Comparison of ENCODE assay signal across 8 cellular contexts in the genomic region with DNA sequence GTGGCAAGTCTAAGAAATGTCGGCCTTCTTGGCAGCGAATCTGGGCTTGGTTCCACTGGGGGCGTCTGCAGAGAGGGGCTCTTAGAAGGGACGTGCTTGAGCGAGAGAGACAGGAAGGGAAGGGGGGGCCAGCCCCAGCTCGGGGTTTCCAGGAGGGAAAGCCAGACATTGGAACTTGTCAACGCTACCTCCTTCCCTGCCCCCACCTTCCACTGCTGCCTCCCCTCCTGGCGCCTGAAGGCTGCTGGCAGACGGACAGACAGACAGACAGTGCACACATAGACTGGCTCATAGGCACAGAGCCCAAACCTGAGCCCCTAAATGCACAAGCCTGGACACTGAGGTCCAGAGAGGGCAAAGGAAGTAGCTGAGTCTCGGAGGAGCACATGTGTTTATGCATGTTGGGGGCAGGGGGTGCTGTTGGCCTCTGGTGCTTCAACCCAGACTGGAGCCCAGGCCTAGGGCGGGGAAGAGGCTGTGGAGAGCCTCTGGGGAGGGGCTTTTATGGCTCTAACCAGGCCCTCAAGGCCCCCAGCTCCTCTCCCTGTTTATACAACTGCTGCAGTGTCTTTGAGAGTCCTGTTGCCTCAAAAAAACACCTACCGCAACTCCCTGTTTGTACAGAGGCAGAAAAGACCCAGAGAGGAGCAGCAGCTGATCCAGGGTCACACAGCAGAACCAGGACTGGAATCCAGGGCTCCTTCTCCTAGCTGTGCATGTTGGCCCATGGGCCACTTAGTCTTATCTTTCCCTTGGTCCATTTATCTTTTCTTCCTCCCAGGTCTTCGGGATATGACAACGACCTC. TPM values are rescaled to one million over a fixed set of nuclear protein-coding genes. Genes with fewer than 3 reads are reported as not detected.
DNase-seq lines count a peak whose midpoint lies in the region; ATAC-seq and TF ChIP-seq lines count a peak whose summit lies in the region.

No MANE protein-coding gene starts in this region.

- H3K36me3 Mint-ChIP-seq in T-helper 1 cell treated with Interleukin-12 subunit alpha and Interleukin-12 subunit beta and Interleukin-4 antibody, amounts not matched to agents 30 μg/mL and 1 μg/mL, for 36 hours (ENCODE audit: low read depth) = peaks cover 2% of the 10 kb centered on the region
- H3K36me3 Mint-ChIP-seq in mesothelial cell of epicardium = no peaks in the 10 kb centered on the region

- ATAC-seq in GM18858 (IDR thresholded peaks at IDR 0.05; ENCODE audit: unreplicated experiment) = no peak

- no peak overlapping the region for H3K4me3 ChIP-seq in testis

- H3K4me1 Mint-ChIP-seq in T-helper 1 cell treated with Interleukin-12 subunit alpha and Interleukin-12 subunit beta and Interleukin-4 antibody, amounts not matched to agents 30 μg/mL and 1 μg/mL, for 36 hours (ENCODE audit: low read depth) = peaks cover 53% of the 10 kb centered on the region
- H3K4me1 Mint-ChIP-seq in mesothelial cell of epicardium = peaks cover 77% of the 10 kb centered on the region

- peak overlapping the region; percentile 88 for H3K4me3 Mint-ChIP-seq in T-helper 1 cell treated with Interleukin-12 subunit alpha and Interleukin-12 subunit beta and Interleukin-4 antibody, amounts not matched to agents 30 μg/mL and 1 μg/mL, for 36 hours
- H3K4me3 Mint-ChIP-seq in mesothelial cell of epicardium = peak overlapping the region; percentile 2

- peaks cover 85% of the 10 kb centered on the region for H3K4me1 ChIP-seq in testis

- H3K9me3 Mint-ChIP-seq in T-helper 1 cell treated with Interleukin-12 subunit alpha and Interleukin-12 subunit beta and Interleukin-4 antibody, amounts not matched to agents 30 μg/mL and 1 μg/mL, for 36 hours = no peaks in the 10 kb centered on the region
- H3K9me3 Mint-ChIP-seq in mesothelial cell of epicardium = no peaks in the 10 kb centered on the region

- DNase-seq in SKM-1 treated with dmso at 0.1 percent for 144 hours (lab: John Stamatoyannopoulos, UW; ENCODE audit: unreplicated experiment) (peak; percentile 9), SKM-1 (lab: John Stamatoyannopoulos, UW; ENCODE audit: unreplicated experiment) (no peak), astrocyte of the hippocampus (ENCODE audit: low read depth, low spot score) (peak; percentile 48), mesothelial cell of epicardium (ENCODE audit: low spot score in 2 of 2, unreplicated experiment in 2 of 2) (peak in 1 of 2 experiments; percentile 58), testis (peak; percentile 53), germinal center (ENCODE audit: low spot score) (no peak)

- no peaks in the 10 kb centered on the region for H3K27me3 ChIP-seq in testis

- intact Hi-C loops in testis (cut with DNase I; ENCODE audit: low total_unique reads) = no loop called here

- H3K27me3 Mint-ChIP-seq in T-helper 1 cell treated with Interleukin-12 subunit alpha and Interleukin-12 subunit beta and Interleukin-4 antibody, amounts not matched to agents 30 μg/mL and 1 μg/mL, for 36 hours (ENCODE audit: low read depth) = no peaks in the 10 kb centered on the region
- no peaks in the 10 kb centered on the region for H3K27me3 Mint-ChIP-seq in mesothelial cell of epicardium (ENCODE audit: low read depth)

- H3K36me3 ChIP-seq in testis (ENCODE audit: low read depth, missing control alignments) = no peaks in the 10 kb centered on the region

- TF ChIP-seq POLR2A in testis (IDR thresholded peaks at IDR 0.05) = no peak

- H3K27ac Mint-ChIP-seq in T-helper 1 cell treated with Interleukin-12 subunit alpha and Interleukin-12 subunit beta and Interleukin-4 antibody, amounts not matched to agents 30 μg/mL and 1 μg/mL, for 36 hours = peak overlapping the region; percentile 90
- peak overlapping the region; percentile 87 for H3K27ac Mint-ChIP-seq in mesothelial cell of epicardium

- no peaks in the 10 kb centered on the region for H3K9me3 ChIP-seq in testis

- TF ChIP-seq CTCF in mesothelial cell of epicardium (IDR thresholded peaks at IDR 0.05; ENCODE audit: unreplicated experiment) (no peak), testis (IDR thresholded peaks at IDR 0.05) (no peak)

- H3K27ac ChIP-seq in testis = peak overlapping the region; percentile 58 to 67

- WGBS in testis, 2 donors = 35 to 46% methylated on average over 14 of the region's 14 CpGs

RNA-seq across cellular contexts. Expression of a gene that starts 33.1 kb away (rescaled TPM):
- total RNA-seq in mesothelial cell of epicardium (97.8 to 102 TPM (median 99.3 TPM) in 3 replicates), testis (10 to 100 TPM; 57.8 to 58.0 TPM)
- 128 TPM for polyA plus RNA-seq in testis (ENCODE audit: insufficient read depth, low read depth, low replicate concordance)

Comparison
In these comparisons a context has a peak if more than half of its experiments do, and no peak if none do; other contexts are left out.
1. DNase-seq: peak in SKM-1 treated with dmso at 0.1 percent for 144 hours (single experiment), astrocyte of the hippocampus (single experiment) and testis (single experiment); none in SKM-1 (single experiment) and germinal center (single experiment).